ENCODE assay signal across 1 cellular context in the genomic region with DNA sequence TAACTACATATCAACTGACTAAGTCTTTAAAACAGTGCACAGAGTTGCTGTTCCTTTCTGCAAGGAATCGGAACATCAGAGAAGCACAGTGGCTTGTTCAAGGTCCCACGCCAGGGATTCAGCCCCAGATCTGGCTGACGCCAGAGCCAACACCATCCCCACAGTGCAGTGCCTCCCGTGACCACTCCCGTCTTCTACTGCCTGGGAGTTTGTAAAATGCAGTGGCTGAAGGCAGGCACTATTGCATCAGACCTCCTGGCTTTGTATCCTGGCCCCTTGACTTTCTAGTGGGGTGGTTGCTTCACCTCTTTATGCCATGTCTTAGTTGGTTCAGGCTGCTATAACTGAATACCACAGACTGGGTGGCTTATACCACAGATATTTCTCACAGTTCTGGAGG.
TF ChIP-seq lines count a peak whose summit lies in the region.

No MANE protein-coding gene starts in this region.

TF ChIP-seq in GM23338, 12 proteins besides CTCF, POLR2A, EP300 and RAD21 (continued from another document):
- TF ChIP-seq, protein P1, sequence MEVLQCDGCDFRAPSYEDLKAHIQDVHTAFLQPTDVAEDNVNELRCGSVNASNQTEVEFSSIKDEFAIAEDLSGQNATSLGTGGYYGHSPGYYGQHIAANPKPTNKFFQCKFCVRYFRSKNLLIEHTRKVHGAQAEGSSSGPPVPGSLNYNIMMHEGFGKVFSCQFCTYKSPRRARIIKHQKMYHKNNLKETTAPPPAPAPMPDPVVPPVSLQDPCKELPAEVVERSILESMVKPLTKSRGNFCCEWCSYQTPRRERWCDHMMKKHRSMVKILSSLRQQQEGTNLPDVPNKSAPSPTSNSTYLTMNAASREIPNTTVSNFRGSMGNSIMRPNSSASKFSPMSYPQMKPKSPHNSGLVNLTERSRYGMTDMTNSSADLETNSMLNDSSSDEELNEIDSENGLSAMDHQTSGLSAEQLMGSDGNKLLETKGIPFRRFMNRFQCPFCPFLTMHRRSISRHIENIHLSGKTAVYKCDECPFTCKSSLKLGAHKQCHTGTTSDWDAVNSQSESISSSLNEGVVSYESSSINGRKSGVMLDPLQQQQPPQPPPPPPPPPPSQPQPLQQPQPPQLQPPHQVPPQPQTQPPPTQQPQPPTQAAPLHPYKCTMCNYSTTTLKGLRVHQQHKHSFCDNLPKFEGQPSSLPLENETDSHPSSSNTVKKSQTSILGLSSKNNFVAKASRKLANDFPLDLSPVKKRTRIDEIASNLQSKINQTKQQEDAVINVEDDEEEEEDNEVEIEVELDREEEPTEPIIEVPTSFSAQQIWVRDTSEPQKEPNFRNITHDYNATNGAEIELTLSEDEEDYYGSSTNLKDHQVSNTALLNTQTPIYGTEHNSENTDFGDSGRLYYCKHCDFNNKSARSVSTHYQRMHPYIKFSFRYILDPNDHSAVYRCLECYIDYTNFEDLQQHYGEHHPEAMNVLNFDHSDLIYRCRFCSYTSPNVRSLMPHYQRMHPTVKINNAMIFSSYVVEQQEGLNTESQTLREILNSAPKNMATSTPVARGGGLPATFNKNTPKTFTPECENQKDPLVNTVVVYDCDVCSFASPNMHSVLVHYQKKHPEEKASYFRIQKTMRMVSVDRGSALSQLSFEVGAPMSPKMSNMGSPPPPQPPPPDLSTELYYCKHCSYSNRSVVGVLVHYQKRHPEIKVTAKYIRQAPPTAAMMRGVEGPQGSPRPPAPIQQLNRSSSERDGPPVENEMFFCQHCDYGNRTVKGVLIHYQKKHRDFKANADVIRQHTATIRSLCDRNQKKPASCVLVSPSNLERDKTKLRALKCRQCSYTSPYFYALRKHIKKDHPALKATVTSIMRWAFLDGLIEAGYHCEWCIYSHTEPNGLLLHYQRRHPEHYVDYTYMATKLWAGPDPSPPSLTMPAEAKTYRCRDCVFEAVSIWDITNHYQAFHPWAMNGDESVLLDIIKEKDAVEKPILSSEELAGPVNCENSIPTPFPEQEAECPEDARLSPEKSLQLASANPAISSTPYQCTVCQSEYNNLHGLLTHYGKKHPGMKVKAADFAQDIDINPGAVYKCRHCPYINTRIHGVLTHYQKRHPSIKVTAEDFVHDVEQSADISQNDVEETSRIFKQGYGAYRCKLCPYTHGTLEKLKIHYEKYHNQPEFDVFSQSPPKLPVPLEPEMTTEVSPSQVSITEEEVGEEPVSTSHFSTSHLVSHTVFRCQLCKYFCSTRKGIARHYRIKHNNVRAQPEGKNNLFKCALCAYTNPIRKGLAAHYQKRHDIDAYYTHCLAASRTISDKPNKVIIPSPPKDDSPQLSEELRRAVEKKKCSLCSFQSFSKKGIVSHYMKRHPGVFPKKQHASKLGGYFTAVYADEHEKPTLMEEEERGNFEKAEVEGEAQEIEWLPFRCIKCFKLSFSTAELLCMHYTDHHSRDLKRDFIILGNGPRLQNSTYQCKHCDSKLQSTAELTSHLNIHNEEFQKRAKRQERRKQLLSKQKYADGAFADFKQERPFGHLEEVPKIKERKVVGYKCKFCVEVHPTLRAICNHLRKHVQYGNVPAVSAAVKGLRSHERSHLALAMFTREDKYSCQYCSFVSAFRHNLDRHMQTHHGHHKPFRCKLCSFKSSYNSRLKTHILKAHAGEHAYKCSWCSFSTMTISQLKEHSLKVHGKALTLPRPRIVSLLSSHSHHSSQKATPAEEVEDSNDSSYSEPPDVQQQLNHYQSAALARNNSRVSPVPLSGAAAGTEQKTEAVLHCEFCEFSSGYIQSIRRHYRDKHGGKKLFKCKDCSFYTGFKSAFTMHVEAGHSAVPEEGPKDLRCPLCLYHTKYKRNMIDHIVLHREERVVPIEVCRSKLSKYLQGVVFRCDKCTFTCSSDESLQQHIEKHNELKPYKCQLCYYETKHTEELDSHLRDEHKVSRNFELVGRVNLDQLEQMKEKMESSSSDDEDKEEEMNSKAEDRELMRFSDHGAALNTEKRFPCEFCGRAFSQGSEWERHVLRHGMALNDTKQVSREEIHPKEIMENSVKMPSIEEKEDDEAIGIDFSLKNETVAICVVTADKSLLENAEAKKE (CRISPR knock-in tag; IDR thresholded peaks at IDR 0.05), result no peak
- TF ChIP-seq EZH2 (IDR thresholded peaks at IDR 0.05; ENCODE audit: low read depth, unreplicated experiment) (no peak), ZNF114 (CRISPR knock-in tag; IDR thresholded peaks at IDR 0.05) (no peak), STAT1 (IDR thresholded peaks at IDR 0.05; ENCODE audit: unreplicated experiment) (no peak)
